ENCODE assay signal across 14 cellular contexts in genomic region chr1:156463874-156464273, GRCh38. TPM values are rescaled to one million over a fixed set of nuclear protein-coding genes. Genes with fewer than 3 reads are reported as not detected.
DNase-seq lines count a peak whose midpoint lies in the region; ATAC-seq, FAIRE-seq and TF ChIP-seq lines count a peak whose summit lies in the region.
"Had no signal": no experiment of that assay in that cellular context is flagged by ENCODE, and none has a peak within 500 bp of the region (broad histone marks: within the 10 kb centered on the region; RNA-seq: fewer than 3 reads in every experiment).

No MANE protein-coding gene starts in this region.

- 93% methylated on average over 4 of the region's 4 CpGs for WGBS in GM12878 (ENCODE audit: insufficient coverage, insufficient replicate concordance, low lambda C conversion rate, missing lambda C conversion rate)
- 46 to 60% methylated on average over 4 of the region's 4 CpGs for WGBS in heart right ventricle, 2 donors
- 68 to 71% methylated on average over 4 of the region's 4 CpGs for WGBS in upper lobe of left lung, 2 donors

- no peaks in the 10 kb centered on the region for H3K9me3 Mint-ChIP-seq in neural progenitor cell

- no TSS peak for BruUV-seq in GM12878 (replicated peaks; lab: Mats Ljungman, UMichigan)

- H3K36me3 Mint-ChIP-seq in neural progenitor cell: peaks cover 4% of the 10 kb centered on the region

- CTCF ChIA-PET in GM12878 (lab: Yijun Ruan, JAX): no interaction called here

- H3K4me1 ChIP-seq in GM12878 (ENCODE audit: control insufficient read depth, insufficient read depth, low read length) (no peaks in the 10 kb centered on the region), heart right ventricle (peaks cover 28 to 67% (median 42%) of the 10 kb centered on the region in 9 donors), osteoblast (ENCODE audit: insufficient read depth, low read length) (peaks cover 26% of the 10 kb centered on the region), upper lobe of left lung (peaks cover 15 to 33% (median 31%) of the 10 kb centered on the region in 4 donors), neural progenitor cell (no peaks in the 10 kb centered on the region)

- TF ChIP-seq CTCF in GM12878 (IDR thresholded peaks at IDR 0.05 in 2 of 3, conservative IDR thresholded peaks at IDR 0.05 in 1 of 3; ENCODE audit: control insufficient read depth in 2 of 3, extremely low read depth in 1 of 3, insufficient read depth in 1 of 3, low read depth in 3 of 3, low read length in 3 of 3) (no peak), heart right ventricle (IDR thresholded peaks at IDR 0.05) (no peak), osteoblast (IDR thresholded peaks at IDR 0.05; ENCODE audit: extremely low read depth, low read depth, low read length) (no peak), upper lobe of left lung (IDR thresholded peaks at IDR 0.05) (no peak), neural progenitor cell (IDR thresholded peaks at IDR 0.05) (no peak)

- peaks cover 9% of the 10 kb centered on the region for H3K27me3 Mint-ChIP-seq in neural progenitor cell (ENCODE audit: insufficient read depth, low read depth)
- H3K27me3 Mint-ChIP-seq: activated naive CD8-positive, alpha-beta T cell had no signal

- H3K27me3 ChIP-seq in GM12878 (replicated peaks in 1 of 2; ENCODE audit: control insufficient read depth in 2 of 2, insufficient read depth in 2 of 2, low read length in 1 of 2) (no peaks in the 10 kb centered on the region), heart right ventricle (no peaks in the 10 kb centered on the region), osteoblast (ENCODE audit: insufficient read depth, low read length) (no peaks in the 10 kb centered on the region), upper lobe of left lung (no peaks in the 10 kb centered on the region), neural progenitor cell (no peaks in the 10 kb centered on the region)

- TF ChIP-seq RAD21 in GM12878 (IDR thresholded peaks at IDR 0.05; ENCODE audit: insufficient read depth, low read depth, low read length): no peak

- no peak overlapping the region for H3K9ac ChIP-seq in GM12878 (ENCODE audit: control insufficient read depth, insufficient read depth, low read length)
- H3K9ac ChIP-seq in neural progenitor cell: no peak overlapping the region

- H3K4me3 Mint-ChIP-seq in neural progenitor cell: no peak overlapping the region
- H3K4me3 Mint-ChIP-seq: activated naive CD8-positive, alpha-beta T cell had no signal

- peaks cover under 1% of the 10 kb centered on the region for H3K4me1 Mint-ChIP-seq in neural progenitor cell

- intact Hi-C loops in GM12878 (cut with micrococcal nuclease; ENCODE audit: unreplicated experiment): no loop called here
- intact Hi-C loops in heart right ventricle (cut with DNase I): loop anchor here in 4 of 10 donors (5.0 to 10.0 kb wide), 3 partner anchors 38 to 138 kb away; partner anchors contain the start of genes GPATCH4 (in 2 of the 4) and MEF2D (in 1 of the 4)

- H4K20me1 ChIP-seq in GM12878 (ENCODE audit: control insufficient read depth, insufficient read depth) (peaks cover 3% of the 10 kb centered on the region; the same call in 1 of the 2 replicates), osteoblast (ENCODE audit: insufficient read depth, low read length) (peaks cover 41% of the 10 kb centered on the region), neural progenitor cell (ENCODE audit: low read depth) (no peaks in the 10 kb centered on the region)

- H3F3A ChIP-seq in neural progenitor cell (ENCODE audit: low read depth): no peaks in the 10 kb centered on the region

- no peak overlapping the region for H3K27ac ChIP-seq in GM12878 (ENCODE audit: control insufficient read depth, insufficient read depth)
- peak overlapping the region; percentile 15 to 81 (median 42) for H3K27ac ChIP-seq in heart right ventricle
- H3K27ac ChIP-seq in osteoblast (ENCODE audit: low read depth, low read length): no peak overlapping the region
- H3K27ac ChIP-seq in upper lobe of left lung: peak overlapping the region in 3 of 4 donors; percentile 17 to 62 (median 61)
- H3K27ac ChIP-seq in neural progenitor cell: no peak overlapping the region

- SMC1A ChIA-PET in GM12878 (lab: Charles Lee; ENCODE audit: uncharacterized antibody, unreplicated experiment): interaction anchor here (2.1 kb wide), 1 partner anchor 18 kb away, joined by 4 read pairs; no protein-coding TSS in a partner anchor

- no peaks in the 10 kb centered on the region for H3K79me2 ChIP-seq in GM12878 (ENCODE audit: control insufficient read depth, insufficient read depth, low read length)
- H3K79me2 ChIP-seq in osteoblast (ENCODE audit: insufficient read depth, low read length): peaks cover 7% of the 10 kb centered on the region
- H3K79me2 ChIP-seq in neural progenitor cell (ENCODE audit: low read depth): no peaks in the 10 kb centered on the region

- H3K27ac Mint-ChIP-seq in neural progenitor cell: no peak overlapping the region
- H3K27ac Mint-ChIP-seq: activated naive CD8-positive, alpha-beta T cell had no signal

- TF ChIP-seq EP300 in GM12878 (IDR thresholded peaks at IDR 0.05; ENCODE audit: borderline replicate concordance in 1 of 2, control insufficient read depth in 1 of 2, low read depth in 2 of 2, low read length in 2 of 2) (no peak), upper lobe of left lung (IDR thresholded peaks at IDR 0.05) (peak in 1 of 4 donors; percentile 19)

- H3K9me3 ChIP-seq in GM12878 (replicated peaks; ENCODE audit: control insufficient read depth, insufficient read depth, low read length) (no peaks in the 10 kb centered on the region), heart right ventricle (no peaks in the 10 kb centered on the region), osteoblast (ENCODE audit: low read depth, low read length) (no peaks in the 10 kb centered on the region), upper lobe of left lung (no peaks in the 10 kb centered on the region), neural progenitor cell (ENCODE audit: low read depth) (no peaks in the 10 kb centered on the region)

- no peak for DNase-seq in GM12878 (ENCODE audit: low read depth, low spot score)
- no peak for DNase-seq in heart right ventricle
- peak; percentile 71 for DNase-seq in osteoblast (ENCODE audit: insufficient read length, low spot score, missing footprints)
- no peak for DNase-seq in upper lobe of left lung
- DNase-seq in cerebellar nuclear complex (lab: John Stamatoyannopoulos, UW): no peak
- DNase-seq in neural progenitor cell (ENCODE audit: low spot score): no peak
- DNase-seq: NCI-H1436; occipital lobe; stimulated activated CD4-positive, alpha-beta T cell treated with anti-CD3 and anti-CD28 coated beads, Interleukin-4, amount 100 ng/mL, for 1 hour; stimulated activated naive CD4-positive, alpha-beta T cell had no signal

- ATAC-seq in GM12878 (no peak), heart right ventricle (peak in 7 of 8 donors; percentile 18 to 73 (median 29)), upper lobe of left lung (ENCODE audit: low FRiP score in 2 of 2) (peak in 1 of 2 donors; percentile 54), HG02981 (IDR thresholded peaks at IDR 0.05; ENCODE audit: unreplicated experiment) (no peak)

- peaks cover 11 to 25% of the 10 kb centered on the region in 2 experiments; a peak in 3 of 4 replicates for H3K36me3 ChIP-seq in GM12878 (ENCODE audit: control insufficient read depth in 2 of 2, insufficient read depth in 2 of 2, low read length in 1 of 2)
- peaks cover 0 to 51% (median 27%) of the 10 kb centered on the region in 9 donors for H3K36me3 ChIP-seq in heart right ventricle
- peaks cover 18% of the 10 kb centered on the region for H3K36me3 ChIP-seq in osteoblast (ENCODE audit: insufficient read depth, low read length)
- peaks cover 15 to 44% (median 35%) of the 10 kb centered on the region in 4 donors for H3K36me3 ChIP-seq in upper lobe of left lung
- H3K36me3 ChIP-seq in neural progenitor cell: no peaks in the 10 kb centered on the region

- POLR2A ChIA-PET in GM12878 (lab: Charles Lee): no interaction called here

- 0 out of 2 replicates have a peak, but pooled peaks have one; percentile 36 for TF ChIP-seq POLR2A in GM12878 (IDR thresholded peaks at IDR 0.05; ENCODE audit: low read depth, low read length)
- TF ChIP-seq POLR2A in upper lobe of left lung (IDR thresholded peaks at IDR 0.05): no peak

- no peak overlapping the region for H3K4me3 ChIP-seq in GM12878
- no peak overlapping the region for H3K4me3 ChIP-seq in heart right ventricle
- H3K4me3 ChIP-seq in osteoblast (ENCODE audit: insufficient read depth, low read length): no peak overlapping the region
- H3K4me3 ChIP-seq in upper lobe of left lung: no peak overlapping the region
- no peak overlapping the region for H3K4me3 ChIP-seq in neural progenitor cell

- H3K4me2 ChIP-seq in GM12878 (ENCODE audit: control insufficient read depth, insufficient read depth) (no peak overlapping the region), osteoblast (ENCODE audit: insufficient read depth, low read length) (no peak overlapping the region), neural progenitor cell (no peak overlapping the region)

- in situ Hi-C loops in GM12878 (cut with MboI): no loop called here

- RAD21 ChIA-PET in GM12878 (lab: Charles Lee; ENCODE audit: unreplicated experiment): no interaction called here

- FAIRE-seq in GM12878 (lab: Jason Lieb, UNC): no peak
- FAIRE-seq: colon, TTC549 had no signal

- no peak overlapping the region for H2AFZ ChIP-seq in GM12878 (ENCODE audit: control insufficient read depth, low read depth, low read length)
- no peak overlapping the region for H2AFZ ChIP-seq in osteoblast (ENCODE audit: low read length)
- no peak overlapping the region for H2AFZ ChIP-seq in neural progenitor cell (replicated peaks)

RNA-seq across cellular contexts. Expression of gene MEF2D, which starts 36.7 kb away (rescaled TPM):
- 44.6 and 59.9 TPM in 2 replicates for total RNA-seq in GM12878 (2013; cell fraction: nucleolus; rRNA removed)
- total RNA-seq in GM12878 (2014; rRNA removed) (13.8 and 17.1 TPM in 2 replicates), GM12878 (2014; rRNA removed; fragmentation: Illumina TruSeq; extraction: Trizol) (8.1 and 9.1 TPM in 2 replicates), GM12878 (2021) (47.3 and 53.0 TPM in 2 replicates), heart right ventricle (100 to 1,000 TPM in 4 of 10 donors, 10 to 100 TPM in 6; 81.1 to 127 (median 96.5) TPM), osteoblast (12.4 and 14.1 TPM in 2 replicates), upper lobe of left lung (100 to 1,000 TPM in 2 of 6 donors, 10 to 100 TPM in 4; 42.7 to 146 (median 58.7) TPM), neural progenitor cell (ENCODE audit: low replicate concordance) (1.8 and 7.1 TPM in 2 replicates)
- polyA plus RNA-seq in GM12878 (2011; ENCODE audit: low read depth): 10.6 TPM
- polyA plus RNA-seq in GM12878 (2011; rRNA removed) (4.7 and 12.0 TPM in 2 replicates), GM12878 (2014; fragmentation: Illumina TruSeq; extraction: Trizol) (11.2 and 16.5 TPM in 2 replicates), GM12878 (2014; fragmentation: Nextera tagmentation; extraction: Ambion mirVana) (1 to 10 TPM in 1 of 2 experiments, under 1 TPM in 1; 0.61 to 1.3 TPM), GM12878 (2014; rRNA removed) (23.7 and 26.4 TPM in 2 replicates), GM12878 (2016; fragmentation: Nextera tagmentation; extraction: Ambion mirVana) (10 to 100 TPM; 38.2 to 44.2 TPM), heart right ventricle (10 to 100 TPM; 31.6 to 37.7 TPM)
- polyA plus RNA-seq in GM12878 (2011; cell fraction: cytosol; rRNA removed): 16.5 and 18.1 TPM in 2 replicates
- polyA plus RNA-seq in GM12878 (2011; cell fraction: nucleus; rRNA removed): 34.0 and 52.7 TPM in 2 replicates
- 27.0 and 28.1 TPM in 2 replicates for polyA plus RNA-seq in GM12878 (2012)
- polyA minus RNA-seq in GM12878 (2011; rRNA and poly(A)+ RNA removed): 13.3 and 13.9 TPM in 2 replicates
- polyA minus RNA-seq in GM12878 (2011; cell fraction: cytosol; rRNA and poly(A)+ RNA removed): 14.3 and 15.9 TPM in 2 replicates
- 11.0 and 24.5 TPM in 2 replicates for polyA minus RNA-seq in GM12878 (2011; cell fraction: nucleus; rRNA and poly(A)+ RNA removed)

Comparison
In these comparisons a context has a peak if more than half of its experiments do, and no peak if none do; other contexts are left out.
1. ATAC-seq: peak in heart right ventricle (7 of 8); none in GM12878 (single experiment) and HG02981 (single experiment).
2. H3K27ac ChIP-seq: peak in heart right ventricle (10 of 10) and upper lobe of left lung (3 of 4); none in GM12878 (single experiment), osteoblast (single experiment) and neural progenitor cell (single experiment).